8 cellular contexts compared by ENCODE assay signal in the genomic region with DNA sequence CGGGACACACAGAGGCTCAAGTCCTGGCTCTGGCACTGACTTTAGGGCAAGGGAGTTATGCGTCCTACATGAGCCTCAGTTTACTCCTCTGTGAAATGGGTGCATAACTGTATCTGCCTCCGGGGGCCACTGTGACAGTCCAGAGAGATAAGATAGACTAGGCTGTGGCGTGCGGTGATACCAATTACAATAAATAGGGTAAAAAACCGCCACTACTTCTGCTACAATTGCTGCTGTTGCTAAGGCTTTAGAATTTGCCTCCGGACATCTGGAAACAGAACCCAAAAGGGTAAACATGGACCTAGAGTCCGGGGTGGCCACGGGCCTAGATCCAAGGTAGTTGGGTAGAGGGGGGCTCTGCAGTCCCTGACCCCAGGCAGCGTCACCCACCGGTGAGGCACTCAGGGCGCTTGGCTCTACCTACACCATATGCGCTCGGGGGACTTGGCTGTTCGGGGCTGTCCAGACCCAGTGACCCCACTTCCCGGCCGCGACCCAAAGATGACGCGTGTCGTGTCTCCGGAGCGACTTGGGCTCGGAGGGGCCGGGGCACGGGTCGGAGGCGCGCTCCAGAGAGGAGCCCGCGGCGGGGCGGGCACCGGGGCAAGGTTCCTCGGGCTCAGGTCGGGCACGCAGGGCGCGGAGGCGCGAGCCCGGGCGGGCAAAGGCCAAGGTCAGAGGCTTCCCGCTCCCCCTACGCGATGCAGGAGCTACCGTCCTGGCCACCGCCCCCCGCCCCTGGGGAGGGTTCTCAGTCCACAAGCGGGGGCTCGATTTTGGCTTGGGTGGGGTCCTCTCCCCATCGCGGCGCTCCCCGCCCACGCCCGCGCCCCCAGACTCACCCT. TPM values are rescaled to one million over a fixed set of nuclear protein-coding genes. Genes with fewer than 3 reads are reported as not detected.
DNase-seq lines count a peak whose midpoint lies in the region; ATAC-seq and FAIRE-seq lines count a peak whose summit lies in the region.

No MANE protein-coding gene starts in this region.

- peaks cover 2% of the 10 kb centered on the region for H3K27me3 ChIP-seq in mononuclear cell (ENCODE audit: insufficient read depth, low read length)

- ATAC-seq in GM21717 (IDR thresholded peaks at IDR 0.05; ENCODE audit: unreplicated experiment) = no peak

- no peak for FAIRE-seq in urothelium cell line (lab: Jason Lieb, UNC)

- H3K4me3 ChIP-seq in mononuclear cell (ENCODE audit: low read length) = peak overlapping the region; percentile 54

- H3K4me1 ChIP-seq in mononuclear cell (ENCODE audit: insufficient read depth, low read length) = peaks cover 20% of the 10 kb centered on the region

- DNase-seq in DMS53 (lab: John Stamatoyannopoulos, UW) (peak; percentile 57), DMS53 treated with DMSO at 0.1 percent for 48 hours (lab: John Stamatoyannopoulos, UW; ENCODE audit: unreplicated experiment) (no peak), NAMALWA (ENCODE audit: low spot score) (peak; percentile 49), ecto neural progenitor cell (ENCODE audit: low spot score) (peak; percentile 57), urothelium cell line (ENCODE audit: low spot score) (peak; percentile 12), NK-92 (lab: John Stamatoyannopoulos, UW; ENCODE audit: unreplicated experiment) (no peak)

- H3K9me3 ChIP-seq in mononuclear cell (ENCODE audit: low read depth, low read length) = no peaks in the 10 kb centered on the region

RNA-seq across cellular contexts. Expression of a gene that starts 1.0 kb away (rescaled TPM):
- total RNA-seq in mononuclear cell = 7.5 TPM

RNA-seq across cellular contexts. Expression of a gene that starts 55.6 kb away (rescaled TPM):
- total RNA-seq in mononuclear cell = 45.0 TPM

Comparison
In these comparisons a context has a peak if more than half of its experiments do, and no peak if none do; other contexts are left out.
1. DNase-seq: peak in DMS53 (single experiment), NAMALWA (single experiment), ecto neural progenitor cell (single experiment) and urothelium cell line (single experiment); none in DMS53 treated with DMSO at 0.1 percent for 48 hours (single experiment) and NK-92 (single experiment).